Comparison of ENCODE assay signal across 26 cellular contexts in the genomic region with DNA sequence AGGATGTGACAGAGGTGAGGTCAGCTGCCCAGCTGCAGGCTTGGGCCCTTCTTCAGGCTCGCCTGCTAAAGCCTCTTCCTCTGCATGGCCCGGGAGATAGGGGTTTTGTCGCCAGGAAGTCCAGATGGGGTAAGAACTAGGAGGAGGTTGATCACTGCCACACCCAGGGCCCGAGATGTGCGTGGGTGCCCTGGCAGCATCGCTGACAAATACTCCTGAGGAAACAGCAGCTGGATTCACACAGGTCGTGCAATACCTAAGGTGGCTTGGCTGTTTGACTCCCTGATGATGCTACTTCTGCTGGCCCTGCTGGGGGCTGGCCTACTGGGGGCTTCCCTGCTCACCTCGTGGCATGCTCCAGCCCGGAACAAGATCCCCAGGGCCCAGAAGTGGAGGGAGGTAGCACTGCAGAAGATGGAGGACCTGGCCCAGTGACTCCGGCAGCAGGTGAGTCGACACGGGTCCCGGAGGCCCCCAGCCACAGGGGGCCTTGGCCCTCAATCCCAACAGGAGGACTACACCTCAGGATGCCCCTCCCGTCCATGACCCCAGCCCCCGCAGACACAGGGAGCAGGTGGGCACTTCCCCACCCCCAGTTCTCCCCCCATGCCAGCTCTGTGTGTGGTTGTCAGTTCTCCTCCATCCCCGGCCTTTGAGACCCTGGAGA.
"Had no signal": no experiment of that assay in that cellular context is flagged by ENCODE, and none has a peak within 500 bp of the region (broad histone marks: within the 10 kb centered on the region; RNA-seq: fewer than 3 reads in every experiment).

No MANE protein-coding gene starts in this region.

- ATAC-seq: activated CD4-positive, CD25-positive, alpha-beta regulatory T cell treated with anti-CD3 and anti-CD28 coated beads, Interleukin-2, amount 50 U/mL, for 24 hours; gastrocnemius medialis; left ventricle myocardium superior; naive thymus-derived CD8-positive, alpha-beta T cell; stimulated activated naive B cell treated with anti-CD40 and anti-IgM and Interleukin-4, amounts not matched to agents 10 μg/mL and 1 μg/mL and 100 μg/mL, for 72 hours had no signal

- H3K27ac ChIP-seq: esophagus muscularis mucosa, gastrocnemius medialis, neural progenitor cell, sigmoid colon, testis, VCaP had no signal

- H3K4me1 ChIP-seq: esophagus muscularis mucosa, gastrocnemius medialis, neural progenitor cell, sigmoid colon, testis had no signal

- DNase-seq: activated CD4-positive, alpha-beta T cell treated with anti-CD3 and anti-CD28 coated beads, Interleukin-2, amount 10 ng/mL, durations not matched to agents 24 days and 14 days; activated CD8-positive, alpha-beta memory T cell treated with anti-CD3 and anti-CD28 coated beads for 24 hours; activated CD8-positive, alpha-beta memory T cell treated with anti-CD3 and anti-CD28 coated beads, Interleukin-2, amount 50 U/mL, for 4 hours; activated naive CD4-positive, alpha-beta T cell; activated T-cell treated with anti-CD3 and anti-CD28 coated beads, Interleukin-2, amount 50 U/mL, for 24 hours; effector CD4-positive, alpha-beta T cell; gastrocnemius medialis; hippocampal formation; left ventricle myocardium superior; mammary epithelial cell; retina; sigmoid colon; stimulated activated CD4-positive, alpha-beta T cell treated with anti-CD3 and anti-CD28 coated beads, Interleukin-15, amount 100 ng/mL, for 24 hours; stimulated activated naive B cell treated with anti-CD40 and anti-IgM and Interleukin-4, amounts not matched to agents 10 μg/mL and 1 μg/mL and 100 μg/mL, for 72 hours; testis had no signal

- H3K27me3 ChIP-seq: testis had no signal

- H3K4me3 ChIP-seq: esophagus muscularis mucosa, gastrocnemius medialis, neural progenitor cell, sigmoid colon, smooth muscle cell, testis had no signal

- H3K4me1 Mint-ChIP-seq: activated CD4-positive, alpha-beta T cell treated with anti-CD3 and anti-CD28 coated beads, Interleukin-2, amount 10 ng/mL, durations not matched to agents 24 days and 14 days; mesothelial cell of epicardium; naive thymus-derived CD8-positive, alpha-beta T cell; neural progenitor cell had no signal

- H3K27me3 Mint-ChIP-seq: activated CD4-positive, alpha-beta T cell treated with anti-CD3 and anti-CD28 coated beads, Interleukin-2, amount 10 ng/mL, durations not matched to agents 24 days and 14 days had no signal

- H3K9me3 ChIP-seq: esophagus muscularis mucosa, gastrocnemius medialis, sigmoid colon, testis had no signal

- H3K36me3 ChIP-seq: esophagus muscularis mucosa, gastrocnemius medialis, neural progenitor cell, sigmoid colon had no signal

- H3K27ac Mint-ChIP-seq: activated CD4-positive, alpha-beta T cell treated with anti-CD3 and anti-CD28 coated beads, Interleukin-2, amount 10 ng/mL, durations not matched to agents 24 days and 14 days; activated T-cell treated with anti-CD3 and anti-CD28 coated beads, Interleukin-2, amount 50 U/mL, for 24 hours; activated T-helper 2 cell treated with anti-CD3 and anti-CD28 coated beads, Interferon-gamma antibody, Interleukin-2, Interleukin-4, amounts not matched to agents 10 μg/mL and 5 μg/mL and 100 μg/mL, durations not matched to agents 14 hours and 24 hours and 36 hours; dendritic cell treated with granulocyte-macrophage colony-stimulating factor and Interleukin-4, amounts not matched to agents 40 ng/mL and 50 ng/mL, for 4 days; mesothelial cell of epicardium; neural progenitor cell; stimulated activated naive B cell treated with anti-CD40 and anti-IgM and Interleukin-4, amounts not matched to agents 10 μg/mL and 1 μg/mL and 100 μg/mL, for 72 hours; T-helper 1 cell treated with Interleukin-12 subunit alpha and Interleukin-12 subunit beta and Interleukin-4 antibody, amounts not matched to agents 30 μg/mL and 1 μg/mL, for 36 hours; type B pancreatic cell had no signal

- H3K4me2 ChIP-seq: neural progenitor cell, smooth muscle cell had no signal

- H3K4me3 Mint-ChIP-seq: activated CD4-positive, alpha-beta T cell treated with anti-CD3 and anti-CD28 coated beads, Interleukin-2, amount 10 ng/mL, durations not matched to agents 24 days and 14 days; activated T-cell treated with anti-CD3 and anti-CD28 coated beads, Interleukin-2, amount 50 U/mL, for 24 hours; dendritic cell treated with granulocyte-macrophage colony-stimulating factor and Interleukin-4, amounts not matched to agents 40 ng/mL and 50 ng/mL, for 4 days; mesothelial cell of epicardium; neural progenitor cell; stimulated activated naive B cell treated with anti-CD40 and anti-IgM and Interleukin-4, amounts not matched to agents 10 μg/mL and 1 μg/mL and 100 μg/mL, for 72 hours; T-helper 1 cell treated with Interleukin-12 subunit alpha and Interleukin-12 subunit beta and Interleukin-4 antibody, amounts not matched to agents 30 μg/mL and 1 μg/mL, for 36 hours; type B pancreatic cell had no signal

- H2AFZ ChIP-seq: neural progenitor cell had no signal

- H3K36me3 Mint-ChIP-seq: mesothelial cell of epicardium; naive thymus-derived CD8-positive, alpha-beta T cell; neural progenitor cell; stimulated activated naive B cell treated with anti-CD40 and anti-IgM and Interleukin-4, amounts not matched to agents 10 μg/mL and 1 μg/mL and 100 μg/mL, for 72 hours; type B pancreatic cell had no signal

- H3K9me3 Mint-ChIP-seq: activated CD4-positive, alpha-beta T cell treated with anti-CD3 and anti-CD28 coated beads, Interleukin-2, amount 10 ng/mL, durations not matched to agents 24 days and 14 days; activated T-cell treated with anti-CD3 and anti-CD28 coated beads, Interleukin-2, amount 50 U/mL, for 24 hours; activated T-helper 2 cell treated with anti-CD3 and anti-CD28 coated beads, Interferon-gamma antibody, Interleukin-2, Interleukin-4, amounts not matched to agents 10 μg/mL and 5 μg/mL and 100 μg/mL, durations not matched to agents 14 hours and 24 hours and 36 hours; dendritic cell treated with granulocyte-macrophage colony-stimulating factor and Interleukin-4, amounts not matched to agents 40 ng/mL and 50 ng/mL, for 4 days; mesothelial cell of epicardium; naive thymus-derived CD8-positive, alpha-beta T cell; neural progenitor cell; stimulated activated naive B cell treated with anti-CD40 and anti-IgM and Interleukin-4, amounts not matched to agents 10 μg/mL and 1 μg/mL and 100 μg/mL, for 72 hours; T-helper 1 cell treated with Interleukin-12 subunit alpha and Interleukin-12 subunit beta and Interleukin-4 antibody, amounts not matched to agents 30 μg/mL and 1 μg/mL, for 36 hours; type B pancreatic cell had no signal
